Comparison of ENCODE assay signal across 1 cellular context in the genomic region with DNA sequence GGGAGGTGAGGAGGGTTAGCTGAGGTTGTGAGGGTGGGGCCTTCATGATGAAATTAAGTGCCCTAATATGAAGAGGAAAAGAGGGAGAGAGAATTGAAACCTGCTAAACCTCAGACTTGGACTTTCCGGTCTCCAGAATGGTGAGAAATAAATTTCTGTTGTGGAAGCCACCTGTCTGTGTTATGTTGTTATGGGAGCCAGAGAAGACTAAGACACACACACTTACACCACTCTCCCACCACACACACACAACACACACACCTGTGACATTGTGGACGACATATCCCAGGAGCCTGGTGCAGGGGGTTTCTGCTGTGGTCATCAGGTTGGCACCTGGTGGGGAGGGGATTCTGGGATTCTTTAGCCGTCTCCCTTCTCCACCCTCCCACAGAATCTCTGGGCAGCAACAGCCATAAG.
TF ChIP-seq lines count a peak whose summit lies in the region.

No MANE protein-coding gene starts in this region.

TF ChIP-seq in HCT116, 20 proteins besides CTCF, POLR2A, EP300 and RAD21 (continued from another document):
- TF ChIP-seq, protein P1, sequence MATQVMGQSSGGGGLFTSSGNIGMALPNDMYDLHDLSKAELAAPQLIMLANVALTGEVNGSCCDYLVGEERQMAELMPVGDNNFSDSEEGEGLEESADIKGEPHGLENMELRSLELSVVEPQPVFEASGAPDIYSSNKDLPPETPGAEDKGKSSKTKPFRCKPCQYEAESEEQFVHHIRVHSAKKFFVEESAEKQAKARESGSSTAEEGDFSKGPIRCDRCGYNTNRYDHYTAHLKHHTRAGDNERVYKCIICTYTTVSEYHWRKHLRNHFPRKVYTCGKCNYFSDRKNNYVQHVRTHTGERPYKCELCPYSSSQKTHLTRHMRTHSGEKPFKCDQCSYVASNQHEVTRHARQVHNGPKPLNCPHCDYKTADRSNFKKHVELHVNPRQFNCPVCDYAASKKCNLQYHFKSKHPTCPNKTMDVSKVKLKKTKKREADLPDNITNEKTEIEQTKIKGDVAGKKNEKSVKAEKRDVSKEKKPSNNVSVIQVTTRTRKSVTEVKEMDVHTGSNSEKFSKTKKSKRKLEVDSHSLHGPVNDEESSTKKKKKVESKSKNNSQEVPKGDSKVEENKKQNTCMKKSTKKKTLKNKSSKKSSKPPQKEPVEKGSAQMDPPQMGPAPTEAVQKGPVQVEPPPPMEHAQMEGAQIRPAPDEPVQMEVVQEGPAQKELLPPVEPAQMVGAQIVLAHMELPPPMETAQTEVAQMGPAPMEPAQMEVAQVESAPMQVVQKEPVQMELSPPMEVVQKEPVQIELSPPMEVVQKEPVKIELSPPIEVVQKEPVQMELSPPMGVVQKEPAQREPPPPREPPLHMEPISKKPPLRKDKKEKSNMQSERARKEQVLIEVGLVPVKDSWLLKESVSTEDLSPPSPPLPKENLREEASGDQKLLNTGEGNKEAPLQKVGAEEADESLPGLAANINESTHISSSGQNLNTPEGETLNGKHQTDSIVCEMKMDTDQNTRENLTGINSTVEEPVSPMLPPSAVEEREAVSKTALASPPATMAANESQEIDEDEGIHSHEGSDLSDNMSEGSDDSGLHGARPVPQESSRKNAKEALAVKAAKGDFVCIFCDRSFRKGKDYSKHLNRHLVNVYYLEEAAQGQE (IDR thresholded peaks at IDR 0.05; ENCODE audit: low read depth): no peak
- TF ChIP-seq ZFX (IDR thresholded peaks at IDR 0.05) (no peak), YY1 (IDR thresholded peaks at IDR 0.05; ENCODE audit: extremely low read depth, insufficient replicate concordance, low read depth, low read length) (no peak), SIN3A (IDR thresholded peaks at IDR 0.05; ENCODE audit: low read depth) (no peak), CEBPB (IDR thresholded peaks at IDR 0.05; ENCODE audit: low read depth) (no peak), CBX3 (IDR thresholded peaks at IDR 0.05; ENCODE audit: low read depth) (no peak), EZH2phosphoT487 (IDR thresholded peaks at IDR 0.05; ENCODE audit: borderline replicate concordance) (no peak), SRF (IDR thresholded peaks at IDR 0.05; ENCODE audit: low read depth) (no peak), TCF7L2 (IDR thresholded peaks at IDR 0.05; ENCODE audit: borderline replicate concordance, extremely low read depth, insufficient read depth, insufficient read length) (no peak), EZH2 (IDR thresholded peaks at IDR 0.05) (no peak), SP1 (IDR thresholded peaks at IDR 0.05; ENCODE audit: low read depth) (no peak), ELF1 (IDR thresholded peaks at IDR 0.05; ENCODE audit: borderline replicate concordance, low read depth) (no peak), EGR1 (IDR thresholded peaks at IDR 0.05; ENCODE audit: low read depth) (no peak), ZNF274 (IDR thresholded peaks at IDR 0.05; ENCODE audit: low read depth, low read length) (no peak), FOSL1 (IDR thresholded peaks at IDR 0.05; ENCODE audit: low read depth) (no peak)
- TF ChIP-seq, protein P2, sequence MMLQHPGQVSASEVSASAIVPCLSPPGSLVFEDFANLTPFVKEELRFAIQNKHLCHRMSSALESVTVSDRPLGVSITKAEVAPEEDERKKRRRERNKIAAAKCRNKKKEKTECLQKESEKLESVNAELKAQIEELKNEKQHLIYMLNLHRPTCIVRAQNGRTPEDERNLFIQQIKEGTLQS (IDR thresholded peaks at IDR 0.05): no peak
- TF ChIP-seq, protein P3, sequence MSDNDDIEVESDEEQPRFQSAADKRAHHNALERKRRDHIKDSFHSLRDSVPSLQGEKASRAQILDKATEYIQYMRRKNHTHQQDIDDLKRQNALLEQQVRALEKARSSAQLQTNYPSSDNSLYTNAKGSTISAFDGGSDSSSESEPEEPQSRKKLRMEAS (IDR thresholded peaks at IDR 0.05): no peak
TF ChIP-seq in HCT116: peak in this region for 0.
